15 cellular contexts compared by ENCODE assay signal in genomic region chr17:83133302-83134121, GRCh38. TPM values are rescaled to one million over a fixed set of nuclear protein-coding genes. Genes with fewer than 3 reads are reported as not detected.
DNase-seq lines count a peak whose midpoint lies in the region; ATAC-seq, FAIRE-seq and TF ChIP-seq lines count a peak whose summit lies in the region.
"Had no signal": no experiment of that assay in that cellular context is flagged by ENCODE, and none has a peak within 500 bp of the region (broad histone marks: within the 10 kb centered on the region; RNA-seq: fewer than 3 reads in every experiment).

No MANE protein-coding gene starts in this region.

- H3K27ac Mint-ChIP-seq in naive thymus-derived CD4-positive, alpha-beta T cell, result no peak overlapping the region

- TF ChIP-seq CTCF in right atrium auricular region (IDR thresholded peaks at IDR 0.05) (no peak), WERI-Rb-1 (IDR thresholded peaks at IDR 0.05; ENCODE audit: low read depth, low read length) (no peak), kidney (IDR thresholded peaks at IDR 0.05; ENCODE audit: borderline replicate concordance, extremely low read depth, insufficient read depth) (no peak), transverse colon (IDR thresholded peaks at IDR 0.05) (no peak)

- no peak overlapping the region for H3K9ac ChIP-seq in kidney (ENCODE audit: low read length in 2 of 2)
- H3K9ac ChIP-seq: KMS-11 had no signal

- H3K4me3 ChIP-seq in right atrium auricular region, result no peak overlapping the region
- no peak overlapping the region for H3K4me3 ChIP-seq in WERI-Rb-1 (ENCODE audit: low read depth, low read length)
- H3K4me3 ChIP-seq in kidney (ENCODE audit: low read length in 2 of 2), result no peak overlapping the region
- H3K4me3 ChIP-seq in transverse colon, result no peak overlapping the region
- no peak overlapping the region for H3K4me3 ChIP-seq in naive thymus-derived CD4-positive, alpha-beta T cell (ENCODE audit: low read length)
- H3K4me3 ChIP-seq: smooth muscle cell had no signal

- DNase-seq in Right ventricle myocardium inferior (ENCODE audit: missing footprints) (no peak), right atrium auricular region (ENCODE audit: low spot score) (no peak), WERI-Rb-1 (peak; percentile 56), kidney (peak; percentile 46), transverse colon (peak; percentile 1), AML-193 (lab: John Stamatoyannopoulos, UW) (no peak)
- DNase-seq in naive thymus-derived CD4-positive, alpha-beta T cell, result no peak
- DNase-seq: activated CD4-positive, alpha-beta T cell treated with anti-CD3 and anti-CD28 coated beads, Interleukin-2, amount 50 U/mL, for 4 hours; Calu3; NCI-H69 had no signal

- peaks cover 0 to 10% of the 10 kb centered on the region in 2 donors for H3K4me1 ChIP-seq in right atrium auricular region
- no peaks in the 10 kb centered on the region for H3K4me1 ChIP-seq in kidney (ENCODE audit: control insufficient read depth in 1 of 2, insufficient read depth in 1 of 2, low read depth in 1 of 2, low read length in 2 of 2)
- no peaks in the 10 kb centered on the region for H3K4me1 ChIP-seq in transverse colon
- no peaks in the 10 kb centered on the region for H3K4me1 ChIP-seq in naive thymus-derived CD4-positive, alpha-beta T cell (ENCODE audit: control insufficient read depth in 2 of 2, insufficient read depth in 2 of 2, low read length in 2 of 2)

- 77% methylated on average over 16 of the region's 16 CpGs; no CpG with 5 or more reads in 1 of the 2 donors for WGBS in transverse colon (ENCODE audit: low coverage in 1 of 2), 2 donors

- H3K27me3 ChIP-seq in right atrium auricular region (no peaks in the 10 kb centered on the region), WERI-Rb-1 (ENCODE audit: insufficient read depth, low read depth, severe bottlenecking) (no peaks in the 10 kb centered on the region), transverse colon (peaks cover 10% of the 10 kb centered on the region)
- no peaks in the 10 kb centered on the region for H3K27me3 ChIP-seq in naive thymus-derived CD4-positive, alpha-beta T cell (ENCODE audit: control insufficient read depth in 2 of 2, insufficient read depth in 2 of 2, low read length in 2 of 2)

- no peaks in the 10 kb centered on the region for H3K9me3 Mint-ChIP-seq in naive thymus-derived CD4-positive, alpha-beta T cell

- H3K27me3 Mint-ChIP-seq in naive thymus-derived CD4-positive, alpha-beta T cell, result peaks cover 0 to 13% (median 4%) of the 10 kb centered on the region in 5 donors

- peaks cover 0 to 2% (median 0%) of the 10 kb centered on the region in 7 donors for H3K4me1 Mint-ChIP-seq in naive thymus-derived CD4-positive, alpha-beta T cell

- intact Hi-C loops in Right ventricle myocardium inferior (cut with DNase I), result no loop called here
- intact Hi-C loops in kidney (cut with DNase I), result no loop called here
- intact Hi-C loops in transverse colon (cut with DNase I; ENCODE audit: low total_unique reads), result no loop called here
- intact Hi-C loops in naive thymus-derived CD4-positive, alpha-beta T cell (cut with micrococcal nuclease), result no loop called here

- CTCF ChIA-PET in naive thymus-derived CD4-positive, alpha-beta T cell (lab: Charles Lee), result no interaction called here

- no peak for TF ChIP-seq EP300 in transverse colon (IDR thresholded peaks at IDR 0.05; ENCODE audit: low read depth)

- ATAC-seq in Right ventricle myocardium inferior, result peak; percentile 65
- ATAC-seq in HG02678 (IDR thresholded peaks at IDR 0.05; ENCODE audit: unreplicated experiment), result no peak
- no peak for ATAC-seq in naive thymus-derived CD4-positive, alpha-beta T cell

- in situ Hi-C loops in transverse colon (cut with MboI; ENCODE audit: low pct_ligation_motif_present in 1 of 4, low pct_unique_long_range_greater_than_20kb in 1 of 4, low sequenced_read_pairs in 3 of 4), result no loop called here

- H3K9me3 ChIP-seq in right atrium auricular region (no peaks in the 10 kb centered on the region), WERI-Rb-1 (ENCODE audit: severe bottlenecking) (no peaks in the 10 kb centered on the region), kidney (ENCODE audit: control insufficient read depth in 1 of 2, low read length in 2 of 2) (no peaks in the 10 kb centered on the region), transverse colon (no peaks in the 10 kb centered on the region)
- H3K9me3 ChIP-seq in naive thymus-derived CD4-positive, alpha-beta T cell (ENCODE audit: control insufficient read depth in 2 of 3, low read length in 3 of 3), result no peaks in the 10 kb centered on the region
- H3K9me3 ChIP-seq: neutrophil had no signal

- POLR2A ChIA-PET in naive thymus-derived CD4-positive, alpha-beta T cell (lab: Charles Lee), result interaction anchor here (0.6 kb wide), 1 partner anchor 13 kb away, joined by 3 read pairs; no protein-coding TSS in a partner anchor

- H3K36me3 ChIP-seq in right atrium auricular region (no peaks in the 10 kb centered on the region), WERI-Rb-1 (no peaks in the 10 kb centered on the region), kidney (ENCODE audit: control insufficient read depth in 1 of 2, insufficient read depth in 2 of 2, low read length in 2 of 2) (no peaks in the 10 kb centered on the region), transverse colon (no peaks in the 10 kb centered on the region)
- H3K36me3 ChIP-seq in naive thymus-derived CD4-positive, alpha-beta T cell (ENCODE audit: control insufficient read depth in 2 of 3, insufficient read depth in 3 of 3, low read length in 3 of 3), result no peaks in the 10 kb centered on the region
- H3K36me3 ChIP-seq: neutrophil had no signal

- no peaks in the 10 kb centered on the region for H3K36me3 Mint-ChIP-seq in naive thymus-derived CD4-positive, alpha-beta T cell

- FAIRE-seq in kidney (lab: Jason Lieb, UNC), result no peak
- FAIRE-seq: astrocyte had no signal

- H3K27ac ChIP-seq in right atrium auricular region (no peak overlapping the region), WERI-Rb-1 (no peak overlapping the region; the same call in 1 of the 2 replicates), kidney (ENCODE audit: low read depth in 2 of 2, low read length in 2 of 2) (no peak overlapping the region), transverse colon (no peak overlapping the region)
- no peak overlapping the region for H3K27ac ChIP-seq in naive thymus-derived CD4-positive, alpha-beta T cell (ENCODE audit: low read depth, low read length)
- H3K27ac ChIP-seq: KMS-11, neutrophil had no signal

- H3K4me3 Mint-ChIP-seq in naive thymus-derived CD4-positive, alpha-beta T cell, result no peak overlapping the region

- no peak for TF ChIP-seq POLR2A in transverse colon (IDR thresholded peaks at IDR 0.05)

RNA-seq across cellular contexts. Expression of gene METRNL, which starts 54.1 kb away (rescaled TPM):
- total RNA-seq in Right ventricle myocardium inferior (70.1 TPM), right atrium auricular region (100 to 1,000 TPM in 1 of 2 donors, 10 to 100 TPM in 1; 62.9 to 104 TPM), kidney (61.5 TPM), transverse colon (100 to 1,000 TPM in 2 of 4 donors, 10 to 100 TPM in 2; 46.8 to 325 (median 112) TPM)
- polyA plus RNA-seq in kidney (ENCODE audit: insufficient read depth, low read depth, low replicate concordance), result 107 TPM
- total RNA-seq in naive thymus-derived CD4-positive, alpha-beta T cell, result 100 to 1,000 TPM in 1 of 5 experiments, 10 to 100 TPM in 2, 1 to 10 TPM in 2; 1.0 to 147 (median 10.3) TPM
- not detected for polyA plus RNA-seq in naive thymus-derived CD4-positive, alpha-beta T cell

Comparison
In these comparisons a context has a peak if more than half of its experiments do, and no peak if none do; other contexts are left out.
1. DNase-seq: peak in WERI-Rb-1 (single experiment), kidney (single experiment) and transverse colon (single experiment); none in Right ventricle myocardium inferior (single experiment), right atrium auricular region (single experiment), AML-193 (0 of 2) and naive thymus-derived CD4-positive, alpha-beta T cell (0 of 9).